In genomic region chr16:87094246-87094865, GRCh38 we compare ENCODE assay signal across 22 cellular contexts.
"Had no signal": no experiment of that assay in that cellular context is flagged by ENCODE, and none has a peak within 500 bp of the region (broad histone marks: within the 10 kb centered on the region; RNA-seq: fewer than 3 reads in every experiment).

No MANE protein-coding gene starts in this region.

- H3K27me3 Mint-ChIP-seq: activated CD4-positive, alpha-beta memory T cell treated with anti-CD3 and anti-CD28 coated beads, Interleukin-2, amount 10 ng/mL, durations not matched to agents 7 days and 5 days had no signal

- H3K9me3 Mint-ChIP-seq: activated CD4-positive, alpha-beta memory T cell treated with anti-CD3 and anti-CD28 coated beads, Interleukin-2, amount 10 ng/mL, durations not matched to agents 7 days and 5 days; activated naive CD8-positive, alpha-beta T cell treated with anti-CD3 and anti-CD28 coated beads, Interleukin-2, amount 50 U/mL, for 24 hours; activated T-cell treated with anti-CD3 and anti-CD28 coated beads, Interleukin-2, amount 50 U/mL, for 72 hours; immature natural killer cell; mesothelial cell of epicardium; naive thymus-derived CD8-positive, alpha-beta T cell; type B pancreatic cell had no signal

- H3K4me3 Mint-ChIP-seq: activated CD4-positive, alpha-beta memory T cell treated with anti-CD3 and anti-CD28 coated beads, Interleukin-2, amount 10 ng/mL, durations not matched to agents 7 days and 5 days; activated naive CD8-positive, alpha-beta T cell treated with anti-CD3 and anti-CD28 coated beads, Interleukin-2, amount 50 U/mL, for 24 hours; activated T-cell treated with anti-CD3 and anti-CD28 coated beads, Interleukin-2, amount 50 U/mL, for 72 hours; brain; immature natural killer cell; mesothelial cell of epicardium; naive thymus-derived CD8-positive, alpha-beta T cell; T-helper 17 cell; type B pancreatic cell had no signal

- H3K4me1 ChIP-seq: left ventricle myocardium inferior, psoas muscle, right atrium auricular region, spleen had no signal

- H3K9me3 ChIP-seq: left ventricle myocardium inferior, pancreas, psoas muscle, right atrium auricular region, spleen, thoracic aorta had no signal

- H3K27me3 ChIP-seq: pancreas, right atrium auricular region had no signal

- H3K27ac ChIP-seq: left ventricle myocardium inferior, pancreas, psoas muscle, right atrium auricular region, spleen, thoracic aorta had no signal

- H3K4me1 Mint-ChIP-seq: activated CD4-positive, alpha-beta memory T cell treated with anti-CD3 and anti-CD28 coated beads, Interleukin-2, amount 10 ng/mL, durations not matched to agents 7 days and 5 days; activated naive CD8-positive, alpha-beta T cell treated with anti-CD3 and anti-CD28 coated beads, Interleukin-2, amount 50 U/mL, for 24 hours; immature natural killer cell; naive thymus-derived CD8-positive, alpha-beta T cell; T-helper 17 cell had no signal

- H3K4me3 ChIP-seq: left ventricle myocardium inferior, pancreas, psoas muscle, right atrium auricular region, spleen, thoracic aorta had no signal

- H3K27ac Mint-ChIP-seq: activated CD4-positive, alpha-beta memory T cell treated with anti-CD3 and anti-CD28 coated beads, Interleukin-2, amount 10 ng/mL, durations not matched to agents 7 days and 5 days; activated naive CD8-positive, alpha-beta T cell treated with anti-CD3 and anti-CD28 coated beads, Interleukin-2, amount 50 U/mL, for 24 hours; activated T-cell treated with anti-CD3 and anti-CD28 coated beads, Interleukin-2, amount 50 U/mL, for 72 hours; brain; immature natural killer cell; mesothelial cell of epicardium; naive thymus-derived CD8-positive, alpha-beta T cell; T-helper 17 cell; type B pancreatic cell had no signal

- H3K36me3 ChIP-seq: left ventricle myocardium inferior, pancreas, right atrium auricular region, spleen, thoracic aorta had no signal

- H3K36me3 Mint-ChIP-seq: brain; immature natural killer cell; mesothelial cell of epicardium; naive thymus-derived CD8-positive, alpha-beta T cell; type B pancreatic cell had no signal

- DNase-seq: activated CD4-positive, alpha-beta memory T cell treated with anti-CD3 and anti-CD28 coated beads, Interleukin-2, amount 10 ng/mL, durations not matched to agents 7 days and 5 days; activated CD4-positive, alpha-beta T cell treated with anti-CD3 and anti-CD28 coated beads for 4 hours; activated CD4-positive, CD25-positive, alpha-beta regulatory T cell; activated effector memory CD4-positive, alpha-beta T cell treated with anti-CD3 and anti-CD28 coated beads, Interleukin-2, amount 50 U/mL, for 16 hours; activated naive CD4-positive, alpha-beta T cell treated with anti-CD3 and anti-CD28 coated beads, Interleukin-2, amount 50 U/mL, for 16 hours; activated naive CD8-positive, alpha-beta T cell treated with anti-CD3 and anti-CD28 coated beads, Interleukin-2, amount 50 U/mL, for 24 hours; activated T-cell treated with anti-CD3 and anti-CD28 coated beads, Interleukin-2, amount 50 U/mL, for 72 hours; immature natural killer cell; kidney glomerular epithelial cell; left ventricle myocardium inferior; naive thymus-derived CD8-positive, alpha-beta T cell; psoas muscle; spleen; stimulated activated CD4-positive, alpha-beta T cell treated with anti-CD3 and anti-CD28 coated beads, Interleukin-4, amount 100 ng/mL, for 1 hour; stimulated activated naive CD4-positive, alpha-beta T cell; T-helper 17 cell had no signal

- ATAC-seq: activated naive CD8-positive, alpha-beta T cell treated with anti-CD3 and anti-CD28 coated beads, Interleukin-2, amount 50 U/mL, for 24 hours; activated T-cell treated with anti-CD3 and anti-CD28 coated beads, Interleukin-2, amount 50 U/mL, for 72 hours; naive thymus-derived CD8-positive, alpha-beta T cell; pancreas; psoas muscle; T-helper 17 cell had no signal
